In genomic region chr5:169753795-169754194, GRCh38 we compare ENCODE assay signal across 17 cellular contexts.
DNase-seq lines count a peak whose midpoint lies in the region; ATAC-seq, FAIRE-seq and TF ChIP-seq lines count a peak whose summit lies in the region.
"Had no signal": no experiment of that assay in that cellular context is flagged by ENCODE, and none has a peak within 500 bp of the region (broad histone marks: within the 10 kb centered on the region; RNA-seq: fewer than 3 reads in every experiment).

No MANE protein-coding gene starts in this region.

- H3K4me2 ChIP-seq in BLaER1 (peak overlapping the region; percentile 73; the same call in 1 of the 2 replicates), mammary epithelial cell (ENCODE audit: insufficient read depth, low read depth, low read length) (no peak overlapping the region)

- H3K4me1 Mint-ChIP-seq in HFFc6 (ENCODE audit: low read depth): peaks cover 49% of the 10 kb centered on the region

- H3K9me3 ChIP-seq in BLaER1 (no peaks in the 10 kb centered on the region), mammary epithelial cell (replicated peaks; ENCODE audit: insufficient read depth, low read length) (no peaks in the 10 kb centered on the region), lung (ENCODE audit: control insufficient read depth in 2 of 2, insufficient read depth in 1 of 2, low read length in 1 of 2) (no peaks in the 10 kb centered on the region), body of pancreas (no peaks in the 10 kb centered on the region)

- DNase-seq in HFFc6: peak; percentile 55
- peak; percentile 56 for DNase-seq in mammary epithelial cell
- DNase-seq in lung (ENCODE audit: low spot score): no peak
- no peak for DNase-seq in body of pancreas
- DNase-seq in HTR-8/SVneo (ENCODE audit: insufficient read length, low spot score): no peak
- DNase-seq in hippocampal formation (lab: John Stamatoyannopoulos, UW): no peak
- DNase-seq: activated CD4-positive, alpha-beta T cell treated with anti-CD3 and anti-CD28 coated beads for 1 hour; activated T-cell treated with anti-CD3 and anti-CD28 coated beads, Interleukin-2, amount 50 U/mL, for 1 hour; anterior cingulate cortex; COR-L47; effector memory CD4-positive, alpha-beta T cell; glutamatergic neuron; HCEC 1CT; NCI-H2171 treated with DMSO at 0.1 percent for 48 hours; substantia nigra; SW 1271 had no signal

- H3K4me1 ChIP-seq in BLaER1: peaks cover 29% of the 10 kb centered on the region
- H3K4me1 ChIP-seq in mammary epithelial cell (ENCODE audit: insufficient read depth, low read length): no peaks in the 10 kb centered on the region
- H3K4me1 ChIP-seq in lung (ENCODE audit: control insufficient read depth in 2 of 2, insufficient read depth in 2 of 2, low read length in 2 of 2): no peaks in the 10 kb centered on the region
- no peaks in the 10 kb centered on the region for H3K4me1 ChIP-seq in body of pancreas

- BruUV-seq in mammary epithelial cell (replicated peaks; lab: Mats Ljungman, UMichigan): no TSS peak

- no peak for FAIRE-seq in HTR-8/SVneo (lab: Jason Lieb, UNC)

- peaks cover 66% of the 10 kb centered on the region for H3K36me3 ChIP-seq in BLaER1
- H3K36me3 ChIP-seq in mammary epithelial cell (ENCODE audit: insufficient read depth, low read length): no peaks in the 10 kb centered on the region
- peaks cover 0 to 5% of the 10 kb centered on the region in 2 donors for H3K36me3 ChIP-seq in lung (ENCODE audit: control insufficient read depth in 2 of 2, insufficient read depth in 2 of 2, low read length in 2 of 2)
- H3K36me3 ChIP-seq in body of pancreas (replicated peaks in 1 of 2; ENCODE audit: insufficient read depth in 1 of 2, low read depth in 2 of 2): no peaks in the 10 kb centered on the region

- H3K4me3 ChIP-seq in BLaER1 (no peak overlapping the region), mammary epithelial cell (replicated peaks in 1 of 3; ENCODE audit: insufficient read depth in 1 of 3, low read depth in 2 of 3, low read length in 3 of 3) (no peak overlapping the region), lung (no peak overlapping the region), body of pancreas (no peak overlapping the region)

- TF ChIP-seq CTCF in HFFc6 (IDR thresholded peaks at IDR 0.05) (no peak), mammary epithelial cell (conservative IDR thresholded peaks at IDR 0.05 in 1 of 2, IDR thresholded peaks at IDR 0.05 in 1 of 2; ENCODE audit: extremely low read depth in 1 of 2, insufficient read depth in 1 of 2, low read depth in 1 of 2, low read length in 2 of 2) (no peak), lung (IDR thresholded peaks at IDR 0.05; ENCODE audit: control extremely low read depth, extremely low read depth) (no peak), body of pancreas (IDR thresholded peaks at IDR 0.05) (no peak)

- in situ Hi-C loops in mammary epithelial cell (cut with MboI; ENCODE audit: low sequenced_read_pairs in 2 of 2): no loop called here

- peak overlapping the region; percentile 7; the same call in 1 of the 2 replicates for H3K4me3 Mint-ChIP-seq in HFFc6

- intact Hi-C loops in mammary epithelial cell (cut with micrococcal nuclease): no loop called here
- intact Hi-C loops in body of pancreas (cut with DNase I): no loop called here

- peak overlapping the region; percentile 18 for H2AFZ ChIP-seq in mammary epithelial cell (ENCODE audit: low read depth, low read length)

- peak overlapping the region; percentile 55 for H3K27ac Mint-ChIP-seq in HFFc6

- no peaks in the 10 kb centered on the region; the same call in 1 of the 2 replicates for H3K27me3 Mint-ChIP-seq in HFFc6 (ENCODE audit: insufficient read depth)

- no peaks in the 10 kb centered on the region for H3K9me3 Mint-ChIP-seq in HFFc6

- WGBS in mammary epithelial cell (ENCODE audit: low coverage, missing lambda C conversion rate): 3% methylated on average over 2 of the region's 2 CpGs
- 74 to 93% methylated on average over 2 of the region's 2 CpGs for WGBS in lung, 2 donors
- WGBS in body of pancreas, 2 donors: 49 to 57% methylated on average over 2 of the region's 2 CpGs

- no peak overlapping the region for H3K9ac ChIP-seq in BLaER1
- H3K9ac ChIP-seq in mammary epithelial cell (ENCODE audit: insufficient read depth, low read length): no peak overlapping the region

- H3K27me3 ChIP-seq in BLaER1 (no peaks in the 10 kb centered on the region), mammary epithelial cell (ENCODE audit: insufficient read depth, low read length) (no peaks in the 10 kb centered on the region), lung (ENCODE audit: control insufficient read depth, insufficient read depth) (no peaks in the 10 kb centered on the region), body of pancreas (no peaks in the 10 kb centered on the region)

- dilution Hi-C loops in mammary epithelial cell (cut with HindIII; ENCODE audit: low sequenced_read_pairs): no loop called here

- peaks cover 17% of the 10 kb centered on the region for H3K36me3 Mint-ChIP-seq in HFFc6 (ENCODE audit: low read depth)

- H3K27ac ChIP-seq in BLaER1 (no peak overlapping the region), mammary epithelial cell (ENCODE audit: insufficient read depth, low read depth, low read length) (no peak overlapping the region), lung (ENCODE audit: low read depth in 1 of 2, low read length in 1 of 2) (no peak overlapping the region), body of pancreas (no peak overlapping the region)

- no peaks in the 10 kb centered on the region for H4K20me1 ChIP-seq in BLaER1
- H4K20me1 ChIP-seq in mammary epithelial cell (ENCODE audit: insufficient read depth, low read length): no peaks in the 10 kb centered on the region

- CTCF ChIA-PET in mammary epithelial cell (lab: Charles Lee; ENCODE audit: low non-redundant PET): no interaction called here

- no peak for TF ChIP-seq POLR2A in body of pancreas (IDR thresholded peaks at IDR 0.05)

- H3K79me2 ChIP-seq in mammary epithelial cell (ENCODE audit: insufficient read depth, low read length): no peaks in the 10 kb centered on the region

- ATAC-seq in lung (ENCODE audit: insufficient read depth, low FRiP score) (peak; percentile 58), body of pancreas (no peak)

Comparison
In these comparisons a context has a peak if more than half of its experiments do, and no peak if none do; other contexts are left out.
1. DNase-seq: peak in HFFc6 (single experiment) and mammary epithelial cell (single experiment); none in lung (single experiment), body of pancreas (0 of 4), HTR-8/SVneo (single experiment) and hippocampal formation (0 of 2).